In genomic region chr22:35623885-35624284, GRCh38 we compare ENCODE assay signal across 4 cellular contexts. TPM values are rescaled to one million over a fixed set of nuclear protein-coding genes. Genes with fewer than 3 reads are reported as not detected.
"Had no signal": no experiment of that assay in that cellular context is flagged by ENCODE, and none has a peak within 500 bp of the region (broad histone marks: within the 10 kb centered on the region; RNA-seq: fewer than 3 reads in every experiment).

No MANE protein-coding gene starts in this region.

RNA-seq across cellular contexts. Expression of gene MB, which starts 6.8 kb away (rescaled TPM):
- total RNA-seq: GM23248, H4, IMR-90, K562 had no signal
- polyA plus RNA-seq: GM23248, IMR-90, K562 had no signal
